ENCODE assay signal across 8 cellular contexts in the genomic region with DNA sequence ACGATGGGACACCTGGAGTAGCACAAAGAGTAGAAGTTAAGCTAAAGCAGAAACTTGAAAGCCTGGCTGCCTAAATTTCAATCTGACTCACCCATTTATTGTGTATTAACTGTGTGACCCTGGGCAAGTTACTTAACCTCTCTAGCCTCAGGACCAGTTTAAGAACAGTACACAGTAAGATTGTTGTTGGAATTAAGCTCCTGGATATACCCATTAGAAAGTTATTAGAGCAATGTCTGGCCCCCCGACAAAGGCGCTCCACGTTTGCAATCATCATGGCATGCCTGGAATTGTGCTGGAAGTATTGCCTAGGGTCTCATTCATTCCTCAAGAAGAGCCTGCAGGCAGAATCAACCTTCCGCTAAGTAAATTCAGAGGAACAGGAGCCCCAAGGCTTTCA. TPM values are rescaled to one million over a fixed set of nuclear protein-coding genes. Genes with fewer than 3 reads are reported as not detected.
DNase-seq lines count a peak whose midpoint lies in the region; ATAC-seq and TF ChIP-seq lines count a peak whose summit lies in the region.

No MANE protein-coding gene starts in this region.

- H3K9ac ChIP-seq in rectal smooth muscle tissue (ENCODE audit: low read length) = peak overlapping the region; percentile 82

- H3K27me3 Mint-ChIP-seq in T-helper 17 cell = no peaks in the 10 kb centered on the region

- no peaks in the 10 kb centered on the region for H3K9me3 ChIP-seq in T-helper 17 cell (ENCODE audit: control insufficient read depth, low read length, poor library complexity, severe bottlenecking)

- peak overlapping the region; percentile 96 for H3K27ac ChIP-seq in rectal smooth muscle tissue (ENCODE audit: low read depth, low read length)

- TF ChIP-seq CTCF in fibroblast of pulmonary artery (IDR thresholded peaks at IDR 0.05; ENCODE audit: low read length, missing control alignments) = no peak

- peak overlapping the region; percentile 82 for H3K4me3 ChIP-seq in fibroblast of pulmonary artery (replicated peaks; ENCODE audit: low read depth, low read length)
- peak overlapping the region; percentile 79 for H3K4me3 ChIP-seq in rectal smooth muscle tissue (ENCODE audit: low read length)

- H3K4me1 ChIP-seq in rectal smooth muscle tissue (ENCODE audit: control insufficient read depth, insufficient read depth, low read length) = peaks cover 38% of the 10 kb centered on the region

- peak overlapping the region; percentile 84 for H3K27ac Mint-ChIP-seq in T-helper 17 cell

- H3K27me3 ChIP-seq in rectal smooth muscle tissue (ENCODE audit: control insufficient read depth, insufficient read depth, low read length) = no peaks in the 10 kb centered on the region

- H3K36me3 ChIP-seq in rectal smooth muscle tissue (ENCODE audit: control insufficient read depth, insufficient read depth, low read length) = no peaks in the 10 kb centered on the region

- H3K36me3 Mint-ChIP-seq in T-helper 17 cell (ENCODE audit: low read depth) = no peaks in the 10 kb centered on the region

- DNase-seq in EL (peak; percentile 49), T-helper 17 cell (no peak), fibroblast of pulmonary artery (ENCODE audit: low read depth) (no peak), HuH-7.5 (ENCODE audit: low spot score) (no peak), activated gamma-delta T cell treated with Interleukin-2 at 50 U/mL for 16 hours (no peak)

- peaks cover 14% of the 10 kb centered on the region for H3K4me1 Mint-ChIP-seq in T-helper 17 cell

- ATAC-seq in T-helper 17 cell (no peak), HG03354 (IDR thresholded peaks at IDR 0.05; ENCODE audit: poor library complexity, severe bottlenecking, unreplicated experiment) (no peak), HG02763 (IDR thresholded peaks at IDR 0.05; ENCODE audit: unreplicated experiment) (no peak)

- peak overlapping the region; percentile 88 for H3K4me3 Mint-ChIP-seq in T-helper 17 cell

RNA-seq across cellular contexts. Expression of a gene that starts 1.4 kb away (rescaled TPM):
- total RNA-seq in T-helper 17 cell = 1 to 10 TPM; 2.7 to 5.3 TPM

RNA-seq across cellular contexts. Expression of a gene that starts 16.1 kb away (rescaled TPM):
- total RNA-seq in T-helper 17 cell = 10 to 100 TPM; 93.3 to 99.5 TPM

RNA-seq across cellular contexts. Expression of a gene that starts 31.3 kb away (rescaled TPM):
- total RNA-seq in T-helper 17 cell = not detected

RNA-seq across cellular contexts. Expression of a gene that starts 38.8 kb away (rescaled TPM):
- not detected for total RNA-seq in T-helper 17 cell

RNA-seq across cellular contexts. Expression of a gene that starts 40.2 kb away (rescaled TPM):
- not detected for total RNA-seq in T-helper 17 cell
